ENCODE assay signal across 23 cellular contexts in the genomic region with DNA sequence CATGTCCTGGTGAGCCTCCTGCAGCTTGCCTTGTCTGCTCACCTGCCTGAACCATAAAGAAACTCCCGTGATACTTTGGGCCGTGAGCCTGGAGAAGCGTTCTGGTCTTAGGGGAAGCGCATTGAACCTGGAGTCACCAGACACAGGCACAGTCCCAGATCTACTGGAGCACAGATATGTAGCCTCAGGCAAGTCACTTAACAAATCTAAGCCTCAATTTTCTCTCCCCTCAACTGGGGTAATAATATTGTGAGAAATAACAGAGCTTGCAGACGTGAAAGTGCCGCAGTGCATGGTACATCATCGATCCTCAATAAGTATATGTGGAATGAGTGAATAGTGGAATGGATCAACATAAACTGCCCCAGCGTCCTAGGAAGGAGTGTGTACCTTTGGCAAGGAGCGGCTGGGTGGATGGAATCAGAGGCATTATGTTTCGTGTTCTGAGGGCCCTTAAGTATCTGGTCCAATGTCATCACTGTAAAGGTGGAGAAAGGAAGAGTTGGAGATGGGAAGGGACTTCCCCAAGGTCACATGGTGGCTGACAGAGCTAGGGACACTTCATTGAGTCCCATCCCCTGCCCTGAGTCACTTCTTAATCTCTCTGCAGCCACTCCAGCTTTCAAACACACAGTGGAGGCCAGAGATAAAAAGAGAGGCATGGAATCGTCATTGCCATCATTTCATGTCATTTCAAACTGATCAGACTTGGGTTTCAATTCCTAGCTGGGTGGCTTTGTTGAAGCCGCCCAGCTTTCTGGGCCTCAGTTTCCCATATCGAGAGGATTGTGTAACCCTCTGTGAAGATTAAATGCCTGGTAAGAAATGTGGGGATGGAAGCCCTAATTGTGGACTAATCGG.
"Had no signal": no experiment of that assay in that cellular context is flagged by ENCODE, and none has a peak within 500 bp of the region (broad histone marks: within the 10 kb centered on the region; RNA-seq: fewer than 3 reads in every experiment).

No MANE protein-coding gene starts in this region.

- FAIRE-seq: frontal cortex, islet of Langerhans had no signal

- ATAC-seq: activated naive CD4-positive, alpha-beta T cell treated with anti-CD3 and anti-CD28 coated beads, Interleukin-2, amount 50 U/mL, for 72 hours; left cardiac atrium; stimulated activated effector memory CD8-positive, alpha-beta T cell treated with anti-CD3 and anti-CD28 coated beads, Interleukin-12 subunit alpha, Interleukin-12 subunit beta, amount 100 ng/mL, for 72 hours; upper lobe of right lung had no signal

- H3K9me3 ChIP-seq: breast epithelium, neutrophil, ovary, upper lobe of right lung had no signal

- H3K27me3 ChIP-seq: breast epithelium, neutrophil, ovary, upper lobe of right lung had no signal

- DNase-seq: activated CD4-positive, alpha-beta memory T cell treated with anti-CD3 and anti-CD28 coated beads, Interleukin-2, amount 10 ng/mL, durations not matched to agents 7 days and 5 days; activated CD4-positive, alpha-beta T cell treated with anti-CD3 and anti-CD28 coated beads, Interleukin-2, amount 10 ng/mL, durations not matched to agents 7 days and 5 days; activated CD4-positive, CD25-positive, alpha-beta regulatory T cell treated with anti-CD3 and anti-CD28 coated beads, Interleukin-2, amount 50 U/mL, for 72 hours; activated T-cell treated with anti-CD3 and anti-CD28 coated beads, Interleukin-2, amount 50 U/mL, for 48 hours; central memory CD4-positive, alpha-beta T cell; dermis blood vessel endothelial cell; effector CD4-positive, alpha-beta T cell; left cardiac atrium; mammary epithelial cell; ovary; stimulated activated CD4-positive, alpha-beta T cell treated with anti-CD3 and anti-CD28 coated beads, Interleukin-12 subunit alpha, Interleukin-12 subunit beta, amount 100 ng/mL, for 4 hours; stimulated activated CD4-positive, alpha-beta T cell treated with anti-CD3 and anti-CD28 coated beads, Interleukin-4, amount 100 ng/mL, for 24 hours; SW 1271; T-helper 9 cell; upper lobe of right lung had no signal

- H3K27ac ChIP-seq: breast epithelium, epithelial cell of prostate, neutrophil, ovary, skin epidermis, upper lobe of right lung had no signal

- H3K36me3 ChIP-seq: breast epithelium, neutrophil, ovary, upper lobe of right lung had no signal

- H3K4me1 ChIP-seq: breast epithelium had no signal

- H3K4me3 ChIP-seq: breast epithelium, ovary, skin epidermis, upper lobe of right lung had no signal
